Comparison of ENCODE assay signal across 20 cellular contexts in genomic region chr11:79626135-79626748, GRCh38.
DNase-seq lines count a peak whose midpoint lies in the region; ATAC-seq and TF ChIP-seq lines count a peak whose summit lies in the region.
"Had no signal": no experiment of that assay in that cellular context is flagged by ENCODE, and none has a peak within 500 bp of the region (broad histone marks: within the 10 kb centered on the region; RNA-seq: fewer than 3 reads in every experiment).

No MANE protein-coding gene starts in this region.

- H3K4me3 ChIP-seq in AG04449 (ENCODE audit: low read depth, low read length) = no peak overlapping the region
- H3K4me3 ChIP-seq in coronary artery = no peak overlapping the region
- no peak overlapping the region for H3K4me3 ChIP-seq in heart right ventricle
- H3K4me3 ChIP-seq: A549, HAP-1, lower lobe of right lung, prostate gland, SJCRH30 had no signal

- CTCF ChIA-PET in AG04449 (lab: Yijun Ruan, JAX) = no interaction called here

- H3K4me1 Mint-ChIP-seq in T-helper 1 cell treated with Interleukin-12 subunit alpha and Interleukin-12 subunit beta and Interleukin-4 antibody, amounts not matched to agents 30 μg/mL and 1 μg/mL, for 36 hours (ENCODE audit: low read depth) = peaks cover 7% of the 10 kb centered on the region
- H3K4me1 Mint-ChIP-seq in natural killer cell = no peaks in the 10 kb centered on the region
- H3K4me1 Mint-ChIP-seq: activated CD4-positive, alpha-beta T cell treated with anti-CD3 and anti-CD28 coated beads, Interleukin-2, amount 10 ng/mL, durations not matched to agents 24 days and 14 days; activated naive CD4-positive, alpha-beta T cell treated with anti-CD3 and anti-CD28 coated beads, Interleukin-2, amount 50 U/mL, for 24 hours had no signal

- no peak overlapping the region for H3K4me3 Mint-ChIP-seq in T-helper 1 cell treated with Interleukin-12 subunit alpha and Interleukin-12 subunit beta and Interleukin-4 antibody, amounts not matched to agents 30 μg/mL and 1 μg/mL, for 36 hours
- H3K4me3 Mint-ChIP-seq in natural killer cell = no peak overlapping the region
- H3K4me3 Mint-ChIP-seq: activated CD4-positive, alpha-beta T cell treated with anti-CD3 and anti-CD28 coated beads, Interleukin-2, amount 10 ng/mL, durations not matched to agents 24 days and 14 days; activated naive CD4-positive, alpha-beta T cell treated with anti-CD3 and anti-CD28 coated beads, Interleukin-2, amount 50 U/mL, for 24 hours; natural killer cell treated with Interleukin-12 subunit alpha and Interleukin-12 subunit beta and Interleukin-15 and Interleukin-18, amount 100 ng/mL, for 72 hours had no signal

- 51 to 61% methylated on average over 3 of the region's 3 CpGs for WGBS in heart right ventricle, 2 donors

- H3K27me3 ChIP-seq in foreskin keratinocyte = no peaks in the 10 kb centered on the region
- peaks cover 0 to 11% (median 0%) of the 10 kb centered on the region in 7 donors for H3K27me3 ChIP-seq in heart right ventricle
- H3K27me3 ChIP-seq: SJCRH30 had no signal

- H3K9me3 Mint-ChIP-seq in T-helper 1 cell treated with Interleukin-12 subunit alpha and Interleukin-12 subunit beta and Interleukin-4 antibody, amounts not matched to agents 30 μg/mL and 1 μg/mL, for 36 hours = no peaks in the 10 kb centered on the region
- peaks cover 7 to 9% of the 10 kb centered on the region in 2 donors for H3K9me3 Mint-ChIP-seq in natural killer cell
- H3K9me3 Mint-ChIP-seq: activated CD4-positive, alpha-beta T cell treated with anti-CD3 and anti-CD28 coated beads, Interleukin-2, amount 10 ng/mL, durations not matched to agents 24 days and 14 days; activated naive CD4-positive, alpha-beta T cell treated with anti-CD3 and anti-CD28 coated beads, Interleukin-2, amount 50 U/mL, for 24 hours had no signal

- intact Hi-C loops in natural killer cell (cut with micrococcal nuclease) = no loop called here
- intact Hi-C loops in heart right ventricle (cut with DNase I) = no loop called here

- no peaks in the 10 kb centered on the region for H3K36me3 ChIP-seq in heart right ventricle
- H3K36me3 ChIP-seq: HAP-1, lower lobe of right lung, prostate gland, SJCRH30 had no signal

- TF ChIP-seq CTCF in AG04449 (IDR thresholded peaks at IDR 0.05; ENCODE audit: insufficient read depth, low read length, missing control alignments) = no peak
- TF ChIP-seq CTCF in foreskin keratinocyte (conservative IDR thresholded peaks at IDR 0.05) = no peak
- no peak for TF ChIP-seq CTCF in natural killer cell (IDR thresholded peaks at IDR 0.05)
- TF ChIP-seq CTCF in coronary artery (IDR thresholded peaks at IDR 0.05) = no peak
- TF ChIP-seq CTCF in heart right ventricle (IDR thresholded peaks at IDR 0.05) = no peak

- no peaks in the 10 kb centered on the region for H3K27me3 Mint-ChIP-seq in T-helper 1 cell treated with Interleukin-12 subunit alpha and Interleukin-12 subunit beta and Interleukin-4 antibody, amounts not matched to agents 30 μg/mL and 1 μg/mL, for 36 hours (ENCODE audit: low read depth)
- H3K27me3 Mint-ChIP-seq in natural killer cell (ENCODE audit: low read depth in 2 of 2) = no peaks in the 10 kb centered on the region
- H3K27me3 Mint-ChIP-seq: activated CD4-positive, alpha-beta T cell treated with anti-CD3 and anti-CD28 coated beads, Interleukin-2, amount 10 ng/mL, durations not matched to agents 24 days and 14 days; natural killer cell treated with Interleukin-12 subunit alpha and Interleukin-12 subunit beta and Interleukin-15 and Interleukin-18, amount 100 ng/mL, for 72 hours had no signal

- no peaks in the 10 kb centered on the region for H3K36me3 Mint-ChIP-seq in T-helper 1 cell treated with Interleukin-12 subunit alpha and Interleukin-12 subunit beta and Interleukin-4 antibody, amounts not matched to agents 30 μg/mL and 1 μg/mL, for 36 hours (ENCODE audit: low read depth)
- no peaks in the 10 kb centered on the region for H3K36me3 Mint-ChIP-seq in natural killer cell
- H3K36me3 Mint-ChIP-seq: activated naive CD4-positive, alpha-beta T cell treated with anti-CD3 and anti-CD28 coated beads, Interleukin-2, amount 50 U/mL, for 24 hours; natural killer cell treated with Interleukin-12 subunit alpha and Interleukin-12 subunit beta and Interleukin-15 and Interleukin-18, amount 100 ng/mL, for 72 hours had no signal

- POLR2A ChIA-PET in AG04449 (lab: Yijun Ruan, JAX) = no interaction called here

- H3K4me1 ChIP-seq in foreskin keratinocyte (peaks cover 12% of the 10 kb centered on the region), heart right ventricle (no peaks in the 10 kb centered on the region)
- H3K4me1 ChIP-seq: A549, HAP-1, lower lobe of right lung, prostate gland, SJCRH30 had no signal

- ATAC-seq in GM19351 (IDR thresholded peaks at IDR 0.05; ENCODE audit: unreplicated experiment) (peak; percentile 60), foreskin keratinocyte (peak; percentile 92), natural killer cell (no peak), heart right ventricle (no peak)
- ATAC-seq: A549; natural killer cell treated with Interleukin-12 subunit alpha and Interleukin-12 subunit beta and Interleukin-15 and Interleukin-18, amount 100 ng/mL, for 72 hours had no signal

- DNase-seq in AG04449 (ENCODE audit: low read depth, low spot score) (peak; percentile 2), foreskin keratinocyte (peak; percentile 57 to 81), natural killer cell (no peak), coronary artery (ENCODE audit: low spot score) (no peak), heart right ventricle (no peak)
- DNase-seq in effector CD8-positive, alpha-beta T cell (lab: John Stamatoyannopoulos, UW) = no peak
- DNase-seq: activated CD4-positive, alpha-beta T cell treated with anti-CD3 and anti-CD28 coated beads, Interleukin-2, amount 10 ng/mL, durations not matched to agents 24 days and 14 days; activated T-cell treated with anti-CD3 and anti-CD28 coated beads for 4 hours; lower lobe of right lung; NCI-H187; NCI-H446 treated with DMSO at 0.1 percent for 48 hours; SJCRH30; stimulated activated naive CD4-positive, alpha-beta T cell treated with Interleukin-2 at 50 U/mL for 16 hours had no signal

- peak overlapping the region; percentile 62 for H3K27ac Mint-ChIP-seq in T-helper 1 cell treated with Interleukin-12 subunit alpha and Interleukin-12 subunit beta and Interleukin-4 antibody, amounts not matched to agents 30 μg/mL and 1 μg/mL, for 36 hours
- H3K27ac Mint-ChIP-seq in natural killer cell = no peak overlapping the region
- H3K27ac Mint-ChIP-seq: activated CD4-positive, alpha-beta T cell treated with anti-CD3 and anti-CD28 coated beads, Interleukin-2, amount 10 ng/mL, durations not matched to agents 24 days and 14 days; activated naive CD4-positive, alpha-beta T cell treated with anti-CD3 and anti-CD28 coated beads, Interleukin-2, amount 50 U/mL, for 24 hours; natural killer cell treated with Interleukin-12 subunit alpha and Interleukin-12 subunit beta and Interleukin-15 and Interleukin-18, amount 100 ng/mL, for 72 hours had no signal

- H3K27ac ChIP-seq in foreskin keratinocyte = no peak overlapping the region
- H3K27ac ChIP-seq in coronary artery = no peak overlapping the region
- no peak overlapping the region for H3K27ac ChIP-seq in heart right ventricle
- H3K27ac ChIP-seq: A549, lower lobe of right lung, prostate gland, SJCRH30 had no signal

- H3K9me3 ChIP-seq in heart right ventricle = peaks cover 0 to 8% (median 0%) of the 10 kb centered on the region in 11 donors
- H3K9me3 ChIP-seq: A549, HAP-1, lower lobe of right lung, prostate gland, SJCRH30 had no signal

Comparison
In these comparisons a context has a peak if more than half of its experiments do, and no peak if none do; other contexts are left out.
1. DNase-seq: peak in AG04449 (single experiment) and foreskin keratinocyte (2 of 2); none in natural killer cell (single experiment), coronary artery (single experiment), heart right ventricle (0 of 2) and effector CD8-positive, alpha-beta T cell (single experiment).
2. ATAC-seq: peak in GM19351 (single experiment) and foreskin keratinocyte (single experiment); none in natural killer cell (0 of 3) and heart right ventricle (0 of 8).